Comparison of ENCODE assay signal across 6 cellular contexts in genomic region chr22:24553597-24554315, GRCh38. TPM values are rescaled to one million over a fixed set of nuclear protein-coding genes. Genes with fewer than 3 reads are reported as not detected.
DNase-seq lines count a peak whose midpoint lies in the region; ATAC-seq and TF ChIP-seq lines count a peak whose summit lies in the region.

No MANE protein-coding gene starts in this region.

- H2AFZ ChIP-seq in DND-41 (ENCODE audit: low read depth, low read length) = no peak overlapping the region

- peaks cover 70% of the 10 kb centered on the region for H4K20me1 ChIP-seq in DND-41 (ENCODE audit: insufficient read depth, low read length)

- no peak for DNase-seq in DND-41
- DNase-seq in T-cell = peak in 6 of 34 experiments; percentile 2 to 9 (median 4)
- DNase-seq in SHP77 treated with DMSO at 0.1 percent for 48 hours (lab: John Stamatoyannopoulos, UW) = no peak

- peak overlapping the region; percentile 93 to 99 (median 98) for H3K4me3 Mint-ChIP-seq in T-cell

- peak overlapping the region; percentile 93 for H3K27ac Mint-ChIP-seq in T-cell

- CTCF ChIA-PET in T-cell (lab: Charles Lee) = no interaction called here

- peaks cover 20% of the 10 kb centered on the region for H3K36me3 Mint-ChIP-seq in T-cell

- H3K9me3 ChIP-seq in DND-41 (ENCODE audit: insufficient read depth, low read length, severe bottlenecking) (no peaks in the 10 kb centered on the region), iPS-18a (ENCODE audit: control insufficient read depth, low read depth, low read length) (no peaks in the 10 kb centered on the region)

- H3K9me3 Mint-ChIP-seq in T-cell = no peaks in the 10 kb centered on the region

- H3K9ac ChIP-seq in DND-41 (ENCODE audit: low read depth, low read length) (peak overlapping the region; percentile 98), iPS-18a (ENCODE audit: low read length) (peak overlapping the region; percentile 93)

- H3K79me2 ChIP-seq in DND-41 (ENCODE audit: insufficient read depth, low read length) = peaks cover 92% of the 10 kb centered on the region

- H3K27ac ChIP-seq in DND-41 (ENCODE audit: low read length) (peak overlapping the region; percentile 91), iPS-18a (ENCODE audit: low read length) (no peak overlapping the region)

- ATAC-seq in DND-41 (ENCODE audit: insufficient read depth, low read depth) (no peak), T-cell (replicated peaks in 1 of 4) (no peak), HG03095 (IDR thresholded peaks at IDR 0.05; ENCODE audit: unreplicated experiment) (no peak), HG02610 (IDR thresholded peaks at IDR 0.05; ENCODE audit: unreplicated experiment) (no peak)

- no peaks in the 10 kb centered on the region for H3K27me3 ChIP-seq in DND-41 (ENCODE audit: insufficient read depth, low read length, poor library complexity)
- H3K27me3 ChIP-seq in iPS-18a (ENCODE audit: control insufficient read depth, insufficient read depth, low read length) = no peaks in the 10 kb centered on the region

- TF ChIP-seq CTCF in DND-41 (IDR thresholded peaks at IDR 0.05; ENCODE audit: borderline replicate concordance, extremely low read depth, low read length, poor library complexity, severe bottlenecking) = no peak

- H3K4me1 ChIP-seq in DND-41 (ENCODE audit: insufficient read depth, low read length) (peaks cover 46% of the 10 kb centered on the region), iPS-18a (ENCODE audit: control insufficient read depth, low read depth, low read length) (peaks cover 13% of the 10 kb centered on the region)

- peak overlapping the region; percentile 90 for H3K4me2 ChIP-seq in DND-41 (ENCODE audit: insufficient read depth, low read length)

- no peaks in the 10 kb centered on the region for H3K27me3 Mint-ChIP-seq in T-cell

- H3K4me3 ChIP-seq in DND-41 (ENCODE audit: low read depth in 1 of 2, low read length in 2 of 2) = peak overlapping the region; percentile 60 to 96
- peak overlapping the region; percentile 93 for H3K4me3 ChIP-seq in iPS-18a (ENCODE audit: low read length)

- POLR2A ChIA-PET in T-cell (lab: Charles Lee) = no interaction called here

- H3K4me1 Mint-ChIP-seq in T-cell = peaks cover 57 to 66% (median 64%) of the 10 kb centered on the region in 3 donors

- H3K36me3 ChIP-seq in DND-41 (ENCODE audit: insufficient read depth, low read length) (peaks cover 60% of the 10 kb centered on the region), iPS-18a (ENCODE audit: control insufficient read depth, low read depth, low read length) (peaks cover 20% of the 10 kb centered on the region)

RNA-seq across cellular contexts. Expression of gene GUCD1, which starts 1.2 kb away (rescaled TPM):
- total RNA-seq in T-cell = 10 to 100 TPM; 51.2 to 81.8 (median 73.0) TPM

RNA-seq across cellular contexts. Expression of gene SNRPD3, which starts 2.0 kb away (rescaled TPM):
- 10 to 100 TPM; 36.5 to 80.2 (median 68.7) TPM for total RNA-seq in T-cell

RNA-seq across cellular contexts. Expression of gene LRRC75B, which starts 39.1 kb away (rescaled TPM):
- under 1 TPM in 3 of 5 donors, not detected in 2; 0.47 to 0.72 (median 0.54) TPM for total RNA-seq in T-cell

RNA-seq across cellular contexts. Expression of gene GGT1, which starts 49.2 kb away (rescaled TPM):
- total RNA-seq in T-cell = 10 to 100 TPM; 11.8 to 30.6 (median 19.8) TPM

RNA-seq across cellular contexts. Expression of gene UPB1, which starts 58.6 kb away (rescaled TPM):
- 1 to 10 TPM in 4 of 5 donors, under 1 TPM in 1; 0.72 to 4.1 (median 1.8) TPM for total RNA-seq in T-cell
